Comparison of ENCODE assay signal across 1 cellular context in genomic region chr22:50314455-50315288, GRCh38.
TF ChIP-seq lines count a peak whose summit lies in the region.

No MANE protein-coding gene starts in this region.

TF ChIP-seq in GM23338, 12 proteins besides CTCF, POLR2A, EP300 and RAD21 (continued from another document):
- TF ChIP-seq ETS1 (IDR thresholded peaks at IDR 0.05) (no peak), CREB1 (CRISPR knock-in tag; IDR thresholded peaks at IDR 0.05; ENCODE audit: low read depth) (no peak), JUNB (IDR thresholded peaks at IDR 0.05; ENCODE audit: unreplicated experiment) (no peak), STAT1 (IDR thresholded peaks at IDR 0.05; ENCODE audit: unreplicated experiment) (no peak), ZNF331 (CRISPR knock-in tag; IDR thresholded peaks at IDR 0.05; ENCODE audit: low read depth) (no peak), POLR2AphosphoS5 (IDR thresholded peaks at IDR 0.05; ENCODE audit: low read depth) (no peak)
